6 cellular contexts compared by ENCODE assay signal in genomic region chr3:43762486-43762885, GRCh38.
"Had no signal": no experiment of that assay in that cellular context is flagged by ENCODE, and none has a peak within 500 bp of the region (broad histone marks: within the 10 kb centered on the region; RNA-seq: fewer than 3 reads in every experiment).

No MANE protein-coding gene starts in this region.

- H3K4me3 Mint-ChIP-seq: GM23338, H9 had no signal

- H3K9me3 Mint-ChIP-seq: GM23338, H9 had no signal

- H3K4me2 ChIP-seq: GM23338 had no signal

- H3K4me3 ChIP-seq: GM23338 had no signal

- ATAC-seq: GM23338, HepG2 had no signal

- H3K27ac Mint-ChIP-seq: GM23338, H9 had no signal

- H2AFZ ChIP-seq: GM23338 had no signal

- FAIRE-seq: H1, H54, HepG2 had no signal

- DNase-seq: H9, HCEC 1CT had no signal
